In genomic region chr12:30696486-30696885, GRCh38 we compare ENCODE assay signal across 8 cellular contexts. TPM values are rescaled to one million over a fixed set of nuclear protein-coding genes. Genes with fewer than 3 reads are reported as not detected.
A peak's percentile ranks its signal among the peaks of the same experiment; 100 is the strongest.
DNase-seq lines count a peak whose midpoint lies in the region; ATAC-seq, FAIRE-seq and TF ChIP-seq lines count a peak whose summit lies in the region.

No MANE protein-coding gene starts in this region.

- CTCF ChIA-PET in K562 (lab: Yijun Ruan, JAX; ENCODE audit: low intra/inter-chr PET ratio) = no interaction called here

- ATAC-seq in K562 (no peak), mucosa of descending colon (no peak), GM19023 (IDR thresholded peaks at IDR 0.05; ENCODE audit: unreplicated experiment) (no peak)

- H4K20me1 ChIP-seq in K562 (replicated peaks; ENCODE audit: control insufficient read depth, insufficient read depth, low read length) = no peaks in the 10 kb centered on the region

- POLR2A ChIA-PET in K562 (lab: Yijun Ruan, JAX) = interaction anchor here (0.6 kb wide), 1 partner anchor 89 kb away, joined by 3 read pairs; no protein-coding TSS in a partner anchor

- in situ Hi-C loops in K562 (cut with MboI) = no loop called here

- no peak for TF ChIP-seq EP300 in K562 (IDR thresholded peaks at IDR 0.05; ENCODE audit: low read length)

- H3K4me3 ChIP-seq in ACC112 (ENCODE audit: low read depth, low read length) (peak overlapping the region; percentile 99), HFF-Myc (replicated peaks; ENCODE audit: low read depth, low read length) (peak overlapping the region; percentile 93), K562 (peak overlapping the region; percentile 78; the same call in 1 of the 2 replicates), mucosa of descending colon (no peak overlapping the region)

- no peak for DNase-seq in HFF-Myc (ENCODE audit: extremely low read depth, low read depth)
- no peak for DNase-seq in K562 (ENCODE audit: extremely low read depth in 1 of 4, low spot score in 3 of 4)
- DNase-seq in mucosa of descending colon = peak in 2 of 3 donors; percentile 28 to 55
- no peak for DNase-seq in NCI-H2196 treated with DMSO at 0.1 percent for 48 hours (lab: John Stamatoyannopoulos, UW; ENCODE audit: unreplicated experiment)
- DNase-seq in NCI-H187 (lab: John Stamatoyannopoulos, UW) = no peak
- DNase-seq in stimulated activated CD8-positive, alpha-beta memory T cell treated with anti-CD3 and anti-CD28 coated beads, Interleukin-4, amount 100 ng/mL, for 48 hours = no peak

- no peak for TF ChIP-seq RAD21 in K562 (CRISPR knock-in tag; conservative IDR thresholded peaks at IDR 0.05 in 1 of 2, IDR thresholded peaks at IDR 0.05 in 1 of 2)

- no peak for TF ChIP-seq POLR2A in K562 (conservative IDR thresholded peaks at IDR 0.05)

- H3K27ac ChIP-seq in ACC112 (ENCODE audit: low read depth, low read length) (no peak overlapping the region), K562 (ENCODE audit: extremely low read depth, low read depth, low read length) (no peak overlapping the region)

- H3K4me2 ChIP-seq in K562 (ENCODE audit: insufficient read depth, low read length) = peak overlapping the region; percentile 97

- no peak for FAIRE-seq in K562 (lab: Jason Lieb, UNC)

- peak overlapping the region; percentile 57 to 84; a peak in 2 of 4 replicates for H3K9ac ChIP-seq in K562 (ENCODE audit: insufficient read depth in 1 of 2, low read depth in 2 of 2, low read length in 2 of 2)

- intact Hi-C loops in K562 (cut with micrococcal nuclease) = loop anchor here (10.0 kb wide), 1 partner anchor 108 kb away; no protein-coding TSS in a partner anchor
- intact Hi-C loops in mucosa of descending colon (cut with DNase I, micrococcal nuclease) = loop anchor here in 1 of 2 donors (10.0 kb wide), 1 partner anchor 58 kb away; the partner anchor contains the start of gene CAPRIN2

- H2AFZ ChIP-seq in ACC112 (ENCODE audit: low read length, unreplicated experiment) (peak overlapping the region; percentile 91), K562 (ENCODE audit: low read depth, low read length) (peak overlapping the region; percentile 100)

- WGBS in K562 (ENCODE audit: insufficient coverage, low coverage, missing lambda C conversion rate) = 93% methylated on average over 9 of the region's 14 CpGs

- BruUV-seq in K562 (replicated peaks; lab: Mats Ljungman, UMichigan) = no TSS peak

- TF ChIP-seq CTCF in HFF-Myc (IDR thresholded peaks at IDR 0.05; ENCODE audit: low read depth, low read length, missing control alignments) = no peak
- TF ChIP-seq CTCF in K562 (IDR thresholded peaks at IDR 0.05 in 2 of 3, conservative IDR thresholded peaks at IDR 0.05 in 1 of 3; ENCODE audit: insufficient read depth in 2 of 3, low read depth in 1 of 3, low read length in 3 of 3) = no peak
- no peak for TF ChIP-seq CTCF in mucosa of descending colon (IDR thresholded peaks at IDR 0.05)

- H3K36me3 ChIP-seq in ACC112 (ENCODE audit: insufficient read depth, low read length) (no peaks in the 10 kb centered on the region), K562 (ENCODE audit: control insufficient read depth, insufficient read depth, low read length) (no peaks in the 10 kb centered on the region), mucosa of descending colon (ENCODE audit: low read depth) (no peaks in the 10 kb centered on the region)

- H3K9me3 ChIP-seq in K562 (replicated peaks; ENCODE audit: control insufficient read depth, insufficient read depth, low read depth, low read length) (no peaks in the 10 kb centered on the region), mucosa of descending colon (no peaks in the 10 kb centered on the region)

- H3K4me1 ChIP-seq in ACC112 (ENCODE audit: control insufficient read depth, insufficient read depth, low read length, unreplicated experiment) (peaks cover 41% of the 10 kb centered on the region), K562 (replicated peaks in 1 of 2; ENCODE audit: control insufficient read depth in 2 of 2, insufficient read depth in 2 of 2, low read length in 2 of 2) (peaks cover 8 to 13% of the 10 kb centered on the region in 2 experiments; a peak in 4 of 5 replicates), mucosa of descending colon (ENCODE audit: low read depth) (no peaks in the 10 kb centered on the region)

- H3K79me2 ChIP-seq in ACC112 (ENCODE audit: control insufficient read depth, insufficient read depth, low read length, unreplicated experiment) (peaks cover 30% of the 10 kb centered on the region), K562 (ENCODE audit: control insufficient read depth, insufficient read depth, low read length) (peaks cover 41% of the 10 kb centered on the region)

- no peaks in the 10 kb centered on the region for H3K27me3 ChIP-seq in ACC112 (ENCODE audit: insufficient read depth, low read length)
- no peaks in the 10 kb centered on the region for H3K27me3 ChIP-seq in K562 (ENCODE audit: control insufficient read depth in 2 of 2, insufficient read depth in 2 of 2, low read length in 2 of 2)

- H3K9me1 ChIP-seq in K562 (ENCODE audit: control insufficient read depth, insufficient read depth, low read length) = no peaks in the 10 kb centered on the region

TF ChIP-seq in K562, 482 proteins besides CTCF, POLR2A, EP300 and RAD21 (continues in another document):
- TF ChIP-seq SMARCC2 (IDR thresholded peaks at IDR 0.05; ENCODE audit: low read depth) (no peak), NFIC (IDR thresholded peaks at IDR 0.05) (no peak), JUNB (CRISPR knock-in tag; conservative IDR thresholded peaks at IDR 0.05) (no peak), ZNF449 (CRISPR knock-in tag; IDR thresholded peaks at IDR 0.05) (no peak), ZNF280A (IDR thresholded peaks at IDR 0.05; ENCODE audit: low read depth, partially characterized antibody) (no peak), BRD4 (IDR thresholded peaks at IDR 0.05) (no peak)

RNA-seq across cellular contexts. Expression of gene IPO8, which starts 0.8 kb away (rescaled TPM):
- 26.7 and 70.1 TPM in 2 replicates for total RNA-seq in K562 (2011; cell fraction: chromatin; rRNA removed; ENCODE audit: low replicate concordance)
- total RNA-seq in K562 (2011; cell fraction: nucleolus; rRNA removed) = 13.5 and 17.1 TPM in 2 replicates
- total RNA-seq in K562 (2011; cell fraction: nucleoplasm; rRNA removed) = 21.3 and 37.5 TPM in 2 replicates
- 14.9 and 16.5 TPM in 2 replicates for total RNA-seq in K562 (2014; rRNA removed)
- total RNA-seq in K562 (2014; rRNA removed; fragmentation: Illumina TruSeq; extraction: Trizol) = 27.7 and 29.9 TPM in 2 replicates
- total RNA-seq in K562 (2015; rRNA removed; fragmentation: Illumina TruSeq; extraction: Trizol) = 24.1 and 24.7 TPM in 2 replicates
- 37.4 and 39.6 TPM in 2 replicates for total RNA-seq in K562 (2021)
- 15.5 and 22.9 TPM in 2 replicates for polyA plus RNA-seq in K562 (2011; rRNA removed)
- polyA plus RNA-seq in K562 (2011; cell fraction: cytosol; rRNA removed) = 6.8 and 9.9 TPM in 2 replicates
- polyA plus RNA-seq in K562 (2011; cell fraction: nucleus; rRNA removed) = 13.9 and 14.7 TPM in 2 replicates
- polyA plus RNA-seq in K562 (2012) = 19.1 and 23.0 TPM in 2 replicates
- 26.4 and 29.1 TPM in 2 replicates for polyA plus RNA-seq in K562 (2014; fragmentation: Illumina TruSeq; extraction: Trizol)
- 10 to 100 TPM in 1 of 2 experiments, 1 to 10 TPM in 1; 6.5 to 10.9 TPM for polyA plus RNA-seq in K562 (2014; fragmentation: Nextera tagmentation; extraction: Ambion mirVana)
- polyA plus RNA-seq in K562 (2014; rRNA removed) = 16.2 and 26.9 TPM in 2 replicates
- 48.5 and 55.2 TPM in 2 replicates for polyA minus RNA-seq in K562 (2011; rRNA and poly(A)+ RNA removed)
- 19.3 and 27.5 TPM in 2 replicates for polyA minus RNA-seq in K562 (2011; cell fraction: cytosol; rRNA and poly(A)+ RNA removed)
- 20.3 and 29.1 TPM in 2 replicates for polyA minus RNA-seq in K562 (2011; cell fraction: nucleus; rRNA and poly(A)+ RNA removed)
- total RNA-seq in mucosa of descending colon = 10 to 100 TPM; 62.2 to 72.3 (median 63.7) TPM

RNA-seq across cellular contexts. Expression of gene CAPRIN2, which starts 58.3 kb away (rescaled TPM):
- 22.1 and 98.5 TPM in 2 replicates for total RNA-seq in K562 (2011; cell fraction: chromatin; rRNA removed; ENCODE audit: low replicate concordance)
- 8.2 and 17.9 TPM in 2 replicates for total RNA-seq in K562 (2011; cell fraction: nucleolus; rRNA removed)
- total RNA-seq in K562 (2011; cell fraction: nucleoplasm; rRNA removed) = 28.2 and 33.9 TPM in 2 replicates
- total RNA-seq in K562 (2014; rRNA removed) (5.3 and 6.7 TPM in 2 replicates), K562 (2014; rRNA removed; fragmentation: Illumina TruSeq; extraction: Trizol) (8.9 and 10.0 TPM in 2 replicates), K562 (2015; rRNA removed; fragmentation: Illumina TruSeq; extraction: Trizol) (8.2 and 9.4 TPM in 2 replicates), K562 (2021) (7.4 and 8.3 TPM in 2 replicates), mucosa of descending colon (10 to 100 TPM in 2 of 3 donors, 1 to 10 TPM in 1; 7.3 to 21.4 (median 15.2) TPM)
- polyA plus RNA-seq in K562 (2011; rRNA removed) (12.3 and 14.5 TPM in 2 replicates), K562 (2014; fragmentation: Illumina TruSeq; extraction: Trizol) (11.1 and 12.3 TPM in 2 replicates), K562 (2014; fragmentation: Nextera tagmentation; extraction: Ambion mirVana) (1 to 10 TPM; 2.3 to 3.4 TPM), K562 (2014; rRNA removed) (8.8 and 9.4 TPM in 2 replicates)
- polyA plus RNA-seq in K562 (2011; cell fraction: cytosol; rRNA removed) = 3.6 and 6.2 TPM in 2 replicates
- polyA plus RNA-seq in K562 (2011; cell fraction: nucleus; rRNA removed) = 38.3 and 43.2 TPM in 2 replicates
- 5.6 and 10.0 TPM in 2 replicates for polyA plus RNA-seq in K562 (2012)
- 10.8 and 12.1 TPM in 2 replicates for polyA minus RNA-seq in K562 (2011; rRNA and poly(A)+ RNA removed)
- 2.9 and 6.1 TPM in 2 replicates for polyA minus RNA-seq in K562 (2011; cell fraction: cytosol; rRNA and poly(A)+ RNA removed)
- 8.9 and 16.7 TPM in 2 replicates for polyA minus RNA-seq in K562 (2011; cell fraction: nucleus; rRNA and poly(A)+ RNA removed)

Comparison
In these comparisons a context has a peak if more than half of its experiments do, and no peak if none do; other contexts are left out.
1. DNase-seq: peak in mucosa of descending colon (2 of 3); none in HFF-Myc (single experiment), K562 (0 of 4), NCI-H2196 treated with DMSO at 0.1 percent for 48 hours (single experiment), NCI-H187 (0 of 2) and stimulated activated CD8-positive, alpha-beta memory T cell treated with anti-CD3 and anti-CD28 coated beads, Interleukin-4, amount 100 ng/mL, for 48 hours (single experiment).